28 cellular contexts compared by ENCODE assay signal in the genomic region with DNA sequence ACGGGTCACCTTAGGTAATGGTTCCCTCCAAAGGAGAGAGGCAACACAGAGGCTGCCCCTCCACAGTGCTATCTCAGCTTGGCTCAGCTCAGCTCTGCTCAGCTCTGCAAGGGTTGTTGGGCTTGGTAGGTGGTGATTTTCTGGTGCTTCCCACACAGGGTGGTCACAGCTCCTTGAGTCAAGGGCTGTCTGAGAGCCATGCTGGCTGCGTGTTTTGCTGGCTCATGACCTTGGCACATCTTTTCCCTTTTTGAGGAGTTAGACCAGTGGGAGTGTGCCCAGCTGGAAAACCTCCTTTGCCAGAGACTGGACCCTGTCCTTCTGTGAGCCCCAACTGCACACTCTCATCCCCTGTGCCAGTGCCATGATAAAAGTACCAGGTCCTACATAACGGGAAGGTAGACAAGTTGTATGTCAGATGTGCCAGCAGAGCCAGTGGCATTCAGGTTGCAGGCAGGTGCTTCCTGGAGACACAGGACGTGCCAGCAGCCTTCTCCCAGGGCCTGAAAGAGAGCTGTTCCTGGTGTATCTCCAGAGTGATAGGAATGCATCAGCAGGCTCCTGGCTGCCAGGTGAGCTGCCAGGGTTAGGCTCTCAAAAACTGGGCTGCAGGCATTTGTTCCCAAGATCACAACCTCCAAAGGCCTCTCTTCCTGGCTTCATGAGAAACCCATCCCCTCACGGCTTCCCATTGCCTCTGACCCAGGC.
"Had no signal": no experiment of that assay in that cellular context is flagged by ENCODE, and none has a peak within 500 bp of the region (broad histone marks: within the 10 kb centered on the region; RNA-seq: fewer than 3 reads in every experiment).

No MANE protein-coding gene starts in this region.

- H3K36me3 Mint-ChIP-seq: naive thymus-derived CD4-positive, alpha-beta T cell; neural progenitor cell; stimulated activated naive B cell treated with anti-CD40 and anti-IgM and Interleukin-4, amounts not matched to agents 10 μg/mL and 1 μg/mL and 100 μg/mL, for 72 hours had no signal

- H3K4me3 Mint-ChIP-seq: immature natural killer cell; naive thymus-derived CD4-positive, alpha-beta T cell; nephron; neural progenitor cell; stimulated activated naive B cell treated with anti-CD40 and anti-IgM and Interleukin-4, amounts not matched to agents 10 μg/mL and 1 μg/mL and 100 μg/mL, for 72 hours; stimulated activated naive CD8-positive, alpha-beta T cell treated with anti-CD3 and anti-CD28 coated beads, Interleukin-15, Interleukin-2, amounts not matched to agents 100 ng/mL and 50 ng/mL, for 24 hours had no signal

- H3K27me3 Mint-ChIP-seq: stimulated activated naive CD8-positive, alpha-beta T cell treated with anti-CD3 and anti-CD28 coated beads, Interleukin-15, Interleukin-2, amounts not matched to agents 100 ng/mL and 50 ng/mL, for 24 hours had no signal

- H3K9me3 Mint-ChIP-seq: immature natural killer cell; nephron; neural progenitor cell; stimulated activated naive B cell treated with anti-CD40 and anti-IgM and Interleukin-4, amounts not matched to agents 10 μg/mL and 1 μg/mL and 100 μg/mL, for 72 hours; stimulated activated naive CD8-positive, alpha-beta T cell treated with anti-CD3 and anti-CD28 coated beads, Interleukin-15, Interleukin-2, amounts not matched to agents 100 ng/mL and 50 ng/mL, for 24 hours had no signal

- H3K27ac Mint-ChIP-seq: immature natural killer cell; naive thymus-derived CD4-positive, alpha-beta T cell; neural progenitor cell; stimulated activated naive B cell treated with anti-CD40 and anti-IgM and Interleukin-4, amounts not matched to agents 10 μg/mL and 1 μg/mL and 100 μg/mL, for 72 hours; stimulated activated naive CD8-positive, alpha-beta T cell treated with anti-CD3 and anti-CD28 coated beads, Interleukin-15, Interleukin-2, amounts not matched to agents 100 ng/mL and 50 ng/mL, for 24 hours had no signal

- H3K4me1 Mint-ChIP-seq: immature natural killer cell; naive thymus-derived CD4-positive, alpha-beta T cell; stimulated activated naive B cell treated with anti-CD40 and anti-IgM and Interleukin-4, amounts not matched to agents 10 μg/mL and 1 μg/mL and 100 μg/mL, for 72 hours had no signal

- H3K27ac ChIP-seq: esophagus squamous epithelium, heart right ventricle, neural progenitor cell, ovary, psoas muscle, right lobe of liver, thoracic aorta had no signal

- H3K36me3 ChIP-seq: esophagus squamous epithelium, heart right ventricle, neural progenitor cell, ovary, right lobe of liver, thoracic aorta had no signal

- ATAC-seq: heart right ventricle; left lobe of liver; naive thymus-derived CD4-positive, alpha-beta T cell; psoas muscle; right lobe of liver; stimulated activated naive B cell treated with anti-CD40 and anti-IgM and Interleukin-4, amounts not matched to agents 10 μg/mL and 1 μg/mL and 100 μg/mL, for 72 hours had no signal

- DNase-seq: caudate nucleus; cerebellar nuclear complex; cortex of kidney; effector CD4-positive, alpha-beta T cell; esophagus squamous epithelium; glutamatergic neuron; heart right ventricle; hypothalamus; immature natural killer cell; mesenchymal stem cell; midbrain; naive thymus-derived CD4-positive, alpha-beta T cell; nucleus accumbens; ovary; posterior cingulate gyrus; psoas muscle; retina; right lobe of liver; small intestine; stimulated activated CD4-positive, alpha-beta T cell treated with anti-CD3 and anti-CD28 coated beads, Interleukin-15, amount 100 ng/mL, for 24 hours; stimulated activated CD4-positive, alpha-beta T cell treated with anti-CD3 and anti-CD28 coated beads, Interleukin-2, amount 100 ng/mL, for 48 hours; stimulated activated naive B cell treated with anti-CD40 and anti-IgM and Interleukin-4, amounts not matched to agents 10 μg/mL and 1 μg/mL and 100 μg/mL, for 72 hours; trophoblast cell had no signal

- H3K4me3 ChIP-seq: esophagus squamous epithelium, heart right ventricle, neural progenitor cell, ovary, psoas muscle, right lobe of liver, thoracic aorta had no signal

- H3K9me3 ChIP-seq: esophagus squamous epithelium, heart right ventricle, ovary, psoas muscle, right lobe of liver, thoracic aorta had no signal

- H3K9ac ChIP-seq: neural progenitor cell had no signal

- H3K4me1 ChIP-seq: heart right ventricle, neural progenitor cell, psoas muscle, right lobe of liver had no signal

- H3K27me3 ChIP-seq: esophagus squamous epithelium, neural progenitor cell, ovary, right lobe of liver had no signal
